In genomic region chr3:28317438-28318022, GRCh38 we compare ENCODE assay signal across 8 cellular contexts. TPM values are rescaled to one million over a fixed set of nuclear protein-coding genes. Genes with fewer than 3 reads are reported as not detected.
DNase-seq lines count a peak whose midpoint lies in the region; ATAC-seq and TF ChIP-seq lines count a peak whose summit lies in the region.

No MANE protein-coding gene starts in this region.

- no peak overlapping the region for H3K4me2 ChIP-seq in hepatocyte

- H3K79me2 ChIP-seq in hepatocyte = no peaks in the 10 kb centered on the region

- no peaks in the 10 kb centered on the region for H3K9me3 Mint-ChIP-seq in stimulated activated naive CD8-positive, alpha-beta T cell treated with anti-CD3 and anti-CD28 coated beads, Interleukin-15, amount 100 ng/mL, for 72 hours

- no peak overlapping the region for H3K4me3 Mint-ChIP-seq in stimulated activated naive CD8-positive, alpha-beta T cell treated with anti-CD3 and anti-CD28 coated beads, Interleukin-15, amount 100 ng/mL, for 72 hours

- H2AFZ ChIP-seq in hepatocyte = no peak overlapping the region

- no peak overlapping the region for H3K27ac Mint-ChIP-seq in stimulated activated naive CD8-positive, alpha-beta T cell treated with anti-CD3 and anti-CD28 coated beads, Interleukin-15, amount 100 ng/mL, for 72 hours

- no peaks in the 10 kb centered on the region for H3K9me2 ChIP-seq in hepatocyte (replicated peaks; ENCODE audit: insufficient read depth)

- peaks cover 21% of the 10 kb centered on the region for H3K4me1 Mint-ChIP-seq in stimulated activated naive CD8-positive, alpha-beta T cell treated with anti-CD3 and anti-CD28 coated beads, Interleukin-15, amount 100 ng/mL, for 72 hours

- no peaks in the 10 kb centered on the region for H4K20me1 ChIP-seq in hepatocyte (ENCODE audit: insufficient read depth, poor library complexity, severe bottlenecking)

- no peak overlapping the region for H3K4me3 ChIP-seq in hepatocyte

- TF ChIP-seq CTCF in hepatocyte (IDR thresholded peaks at IDR 0.05; ENCODE audit: poor library complexity) = peak; percentile 47

- no peaks in the 10 kb centered on the region for H3K27me3 ChIP-seq in hepatocyte

- no peaks in the 10 kb centered on the region for H3K4me1 ChIP-seq in hepatocyte (ENCODE audit: insufficient read depth)

- H3K27ac ChIP-seq in hepatocyte = no peak overlapping the region

- H3K36me3 ChIP-seq in hepatocyte (replicated peaks; ENCODE audit: insufficient read depth, low read depth) = no peaks in the 10 kb centered on the region

- ATAC-seq in GM18858 (IDR thresholded peaks at IDR 0.05; ENCODE audit: unreplicated experiment) (peak; percentile 84), HG02970 (IDR thresholded peaks at IDR 0.05; ENCODE audit: low FRiP score, unreplicated experiment) (peak; percentile 77)
- ATAC-seq in stimulated activated naive CD8-positive, alpha-beta T cell treated with anti-CD3 and anti-CD28 coated beads, Interleukin-15, amount 100 ng/mL, for 72 hours = peak; percentile 89

- DNase-seq in COR-L47 (lab: John Stamatoyannopoulos, UW) (peak; percentile 33), NCI-H2171 treated with DMSO at 0.1 percent for 48 hours (lab: John Stamatoyannopoulos, UW) (peak; percentile 58), hepatocyte (ENCODE audit: low spot score) (peak; percentile 62), hippocampal formation (lab: John Stamatoyannopoulos, UW) (no peak)
- DNase-seq in activated naive CD4-positive, alpha-beta T cell treated with anti-CD3 and anti-CD28 coated beads, Interleukin-2, amount 50 U/mL, for 16 hours = peak; percentile 10
- DNase-seq in stimulated activated naive CD8-positive, alpha-beta T cell treated with anti-CD3 and anti-CD28 coated beads, Interleukin-15, amount 100 ng/mL, for 72 hours = peak; percentile 13 to 34

- no peaks in the 10 kb centered on the region for H3K9me3 ChIP-seq in hepatocyte (ENCODE audit: low read depth)

- 22% methylated on average over 2 of the region's 2 CpGs for WGBS in hepatocyte (ENCODE audit: low lambda C conversion rate, missing lambda C conversion rate)

- H3K27me3 Mint-ChIP-seq in stimulated activated naive CD8-positive, alpha-beta T cell treated with anti-CD3 and anti-CD28 coated beads, Interleukin-15, amount 100 ng/mL, for 72 hours = no peaks in the 10 kb centered on the region

RNA-seq across cellular contexts. Expression of gene ZCWPW2, which starts 31.0 kb away (rescaled TPM):
- 0.52 and 0.77 TPM in 2 replicates for total RNA-seq in hepatocyte
- 1.6 and 1.8 TPM in 2 replicates for polyA plus RNA-seq in hepatocyte

RNA-seq across cellular contexts. Expression of gene AZI2, which starts 31.1 kb away (rescaled TPM):
- total RNA-seq in hepatocyte = 55.3 and 59.5 TPM in 2 replicates
- 45.4 and 55.3 TPM in 2 replicates for polyA plus RNA-seq in hepatocyte

Comparison
In these comparisons a context has a peak if more than half of its experiments do, and no peak if none do; other contexts are left out.
1. DNase-seq: peak in COR-L47 (single experiment), NCI-H2171 treated with DMSO at 0.1 percent for 48 hours (single experiment), activated naive CD4-positive, alpha-beta T cell treated with anti-CD3 and anti-CD28 coated beads, Interleukin-2, amount 50 U/mL, for 16 hours (single experiment), hepatocyte (single experiment) and stimulated activated naive CD8-positive, alpha-beta T cell treated with anti-CD3 and anti-CD28 coated beads, Interleukin-15, amount 100 ng/mL, for 72 hours (2 of 2); none in hippocampal formation (0 of 2).
2. Peak in every context shown above with its lines, with median percentiles within 50 percentile points of each other: ATAC-seq.